8 cellular contexts compared by ENCODE assay signal in genomic region chr10:79400567-79401004, GRCh38. TPM values are rescaled to one million over a fixed set of nuclear protein-coding genes. Genes with fewer than 3 reads are reported as not detected.
DNase-seq lines count a peak whose midpoint lies in the region; ATAC-seq and TF ChIP-seq lines count a peak whose summit lies in the region.

No MANE protein-coding gene starts in this region.

- CTCF ChIA-PET in activated CD4-positive, alpha-beta T cell treated with anti-CD3 and anti-CD28 coated beads for 36 hours (lab: Charles Lee): interaction anchor here (0.5 to 1.6 kb wide), 7 partner anchors 11 to 725 kb away, joined by 3 to 6 read pairs (median 4); no protein-coding TSS in a partner anchor

- intact Hi-C loops in left cardiac atrium (cut with DNase I): loop anchor here in 1 of 2 donors (5.0 kb wide), 1 partner anchor 42 kb away; no protein-coding TSS in a partner anchor
- intact Hi-C loops in activated CD4-positive, alpha-beta T cell treated with anti-CD3 and anti-CD28 coated beads for 36 hours (cut with DNase I, micrococcal nuclease): loop anchor here in 1 of 2 experiments (1.0 kb wide), 2 partner anchors 67 to 87 kb away; no protein-coding TSS in a partner anchor
- intact Hi-C loops in upper lobe of right lung (cut with DNase I): no loop called here
- intact Hi-C loops in lower leg skin (cut with DNase I; ENCODE audit: low total_unique reads): no loop called here

- peak; percentile 57 to 76 for DNase-seq in cardiac muscle cell (ENCODE audit: low read depth in 1 of 2, low spot score in 1 of 2)
- no peak for DNase-seq in left cardiac atrium
- DNase-seq in HT-29 (ENCODE audit: low spot score): peak; percentile 51
- peak; percentile 82 for DNase-seq in activated CD4-positive, alpha-beta T cell treated with anti-CD3 and anti-CD28 coated beads for 36 hours
- peak; percentile 18 to 48 for DNase-seq in dermis microvascular lymphatic vessel endothelial cell (ENCODE audit: low read depth in 2 of 2)
- DNase-seq in natural killer cell treated with Interleukin-12 subunit alpha and Interleukin-12 subunit beta and Interleukin-15 and Interleukin-18, amount 100 ng/mL, for 72 hours (ENCODE audit: low spot score): no peak
- DNase-seq in upper lobe of right lung: peak; percentile 79
- no peak for DNase-seq in lower leg skin (ENCODE audit: low spot score in 2 of 2)

- no peak overlapping the region for H3K27ac Mint-ChIP-seq in activated CD4-positive, alpha-beta T cell treated with anti-CD3 and anti-CD28 coated beads for 36 hours
- no peak overlapping the region for H3K27ac Mint-ChIP-seq in natural killer cell treated with Interleukin-12 subunit alpha and Interleukin-12 subunit beta and Interleukin-15 and Interleukin-18, amount 100 ng/mL, for 72 hours

- ATAC-seq in left cardiac atrium (no peak), upper lobe of right lung (peak; percentile 50)
- ATAC-seq in activated CD4-positive, alpha-beta T cell treated with anti-CD3 and anti-CD28 coated beads for 36 hours: peak; percentile 78
- peak; percentile 44 to 69 for ATAC-seq in natural killer cell treated with Interleukin-12 subunit alpha and Interleukin-12 subunit beta and Interleukin-15 and Interleukin-18, amount 100 ng/mL, for 72 hours

- no peak overlapping the region for H3K4me3 Mint-ChIP-seq in activated CD4-positive, alpha-beta T cell treated with anti-CD3 and anti-CD28 coated beads for 36 hours
- no peak overlapping the region for H3K4me3 Mint-ChIP-seq in natural killer cell treated with Interleukin-12 subunit alpha and Interleukin-12 subunit beta and Interleukin-15 and Interleukin-18, amount 100 ng/mL, for 72 hours

- H3K27me3 ChIP-seq in cardiac muscle cell (no peaks in the 10 kb centered on the region), upper lobe of right lung (no peaks in the 10 kb centered on the region)

- H3K27ac ChIP-seq in cardiac muscle cell (peak overlapping the region; percentile 96), upper lobe of right lung (peak overlapping the region; percentile 58)

- TF ChIP-seq CTCF in cardiac muscle cell (IDR thresholded peaks at IDR 0.05; ENCODE audit: low read depth, low read length): peak; percentile 82
- peak; percentile 72 for TF ChIP-seq CTCF in upper lobe of right lung (IDR thresholded peaks at IDR 0.05)
- TF ChIP-seq CTCF in lower leg skin (IDR thresholded peaks at IDR 0.05): no peak

- H3K36me3 Mint-ChIP-seq in activated CD4-positive, alpha-beta T cell treated with anti-CD3 and anti-CD28 coated beads for 36 hours (ENCODE audit: low read depth): no peaks in the 10 kb centered on the region
- no peaks in the 10 kb centered on the region for H3K36me3 Mint-ChIP-seq in natural killer cell treated with Interleukin-12 subunit alpha and Interleukin-12 subunit beta and Interleukin-15 and Interleukin-18, amount 100 ng/mL, for 72 hours

- 48 to 56% methylated on average over 3 of the region's 3 CpGs for WGBS in lower leg skin, 2 donors

- peaks cover 4% of the 10 kb centered on the region for H3K4me1 Mint-ChIP-seq in activated CD4-positive, alpha-beta T cell treated with anti-CD3 and anti-CD28 coated beads for 36 hours
- peaks cover 0 to 13% of the 10 kb centered on the region in 2 donors for H3K4me1 Mint-ChIP-seq in natural killer cell treated with Interleukin-12 subunit alpha and Interleukin-12 subunit beta and Interleukin-15 and Interleukin-18, amount 100 ng/mL, for 72 hours (ENCODE audit: low read depth in 2 of 2)

- H3K4me1 ChIP-seq in cardiac muscle cell (ENCODE audit: low read depth) (peaks cover 73% of the 10 kb centered on the region), upper lobe of right lung (peaks cover 87% of the 10 kb centered on the region)

- POLR2A ChIA-PET in activated CD4-positive, alpha-beta T cell treated with anti-CD3 and anti-CD28 coated beads for 36 hours (lab: Charles Lee): no interaction called here

- H3K9me3 ChIP-seq in cardiac muscle cell (ENCODE audit: low read depth) (no peaks in the 10 kb centered on the region), upper lobe of right lung (no peaks in the 10 kb centered on the region)

- no peaks in the 10 kb centered on the region for H3K9me3 Mint-ChIP-seq in activated CD4-positive, alpha-beta T cell treated with anti-CD3 and anti-CD28 coated beads for 36 hours (ENCODE audit: low read depth)
- H3K9me3 Mint-ChIP-seq in natural killer cell treated with Interleukin-12 subunit alpha and Interleukin-12 subunit beta and Interleukin-15 and Interleukin-18, amount 100 ng/mL, for 72 hours: no peaks in the 10 kb centered on the region

- TF ChIP-seq POLR2A in lower leg skin (IDR thresholded peaks at IDR 0.05): no peak

- no peak overlapping the region for H3K4me3 ChIP-seq in cardiac muscle cell
- H3K4me3 ChIP-seq in upper lobe of right lung: no peak overlapping the region
- H3K4me3 ChIP-seq in lower leg skin (ENCODE audit: low read depth, poor library complexity, severe bottlenecking): no peak overlapping the region

- H3K36me3 ChIP-seq in cardiac muscle cell: peaks cover 3% of the 10 kb centered on the region
- H3K36me3 ChIP-seq in upper lobe of right lung: no peaks in the 10 kb centered on the region

- H3K27me3 Mint-ChIP-seq in activated CD4-positive, alpha-beta T cell treated with anti-CD3 and anti-CD28 coated beads for 36 hours: peaks cover 2% of the 10 kb centered on the region
- no peaks in the 10 kb centered on the region for H3K27me3 Mint-ChIP-seq in natural killer cell treated with Interleukin-12 subunit alpha and Interleukin-12 subunit beta and Interleukin-15 and Interleukin-18, amount 100 ng/mL, for 72 hours

RNA-seq across cellular contexts. Expression of gene ZCCHC24, which starts 44.8 kb away (rescaled TPM):
- total RNA-seq in cardiac muscle cell (56.5 and 58.0 TPM in 2 replicates), left cardiac atrium (10 to 100 TPM; 52.9 to 56.6 TPM), dermis microvascular lymphatic vessel endothelial cell (2.7 and 4.7 TPM in 2 replicates), upper lobe of right lung (32.4 TPM), lower leg skin (10 to 100 TPM in 3 of 4 donors, 1 to 10 TPM in 1; 9.9 to 16.8 (median 13.1) TPM)
- polyA plus RNA-seq in cardiac muscle cell: 65.4 and 81.5 TPM in 2 replicates
- total RNA-seq in HT-29 (2014; rRNA removed; shearing (Covaris generic)): 0.10 TPM in 1 of 2 replicates, not detected in the other
- total RNA-seq in activated CD4-positive, alpha-beta T cell treated with anti-CD3 and anti-CD28 coated beads for 36 hours: under 1 TPM; 0.53 to 0.75 TPM
- total RNA-seq in natural killer cell treated with Interleukin-12 subunit alpha and Interleukin-12 subunit beta and Interleukin-15 and Interleukin-18, amount 100 ng/mL, for 72 hours: 1 to 10 TPM in 1 of 2 donors, under 1 TPM in 1; 0.73 to 1.3 TPM

RNA-seq across cellular contexts. Expression of gene PPIF, which starts 53.3 kb away (rescaled TPM):
- total RNA-seq in cardiac muscle cell (86.6 and 101 TPM in 2 replicates), left cardiac atrium (100 to 1,000 TPM; 110 to 155 TPM), dermis microvascular lymphatic vessel endothelial cell (12.7 and 22.1 TPM in 2 replicates), upper lobe of right lung (30.7 TPM), lower leg skin (100 to 1,000 TPM in 1 of 4 donors, 10 to 100 TPM in 3; 59.3 to 123 (median 78.3) TPM)
- polyA plus RNA-seq in cardiac muscle cell: 125 and 143 TPM in 2 replicates
- total RNA-seq in HT-29 (2014; rRNA removed; shearing (Covaris generic)): 58.3 and 65.8 TPM in 2 replicates
- 10 to 100 TPM; 92.3 to 96.1 TPM for total RNA-seq in activated CD4-positive, alpha-beta T cell treated with anti-CD3 and anti-CD28 coated beads for 36 hours
- total RNA-seq in natural killer cell treated with Interleukin-12 subunit alpha and Interleukin-12 subunit beta and Interleukin-15 and Interleukin-18, amount 100 ng/mL, for 72 hours: 100 to 1,000 TPM; 266 to 391 TPM

Comparison
In these comparisons a context has a peak if more than half of its experiments do, and no peak if none do; other contexts are left out.
1. DNase-seq: peak in cardiac muscle cell (2 of 2), HT-29 (single experiment), activated CD4-positive, alpha-beta T cell treated with anti-CD3 and anti-CD28 coated beads for 36 hours (single experiment), dermis microvascular lymphatic vessel endothelial cell (2 of 2) and upper lobe of right lung (single experiment); none in left cardiac atrium (single experiment), natural killer cell treated with Interleukin-12 subunit alpha and Interleukin-12 subunit beta and Interleukin-15 and Interleukin-18, amount 100 ng/mL, for 72 hours (single experiment) and lower leg skin (0 of 2).
2. CTCF ChIP-seq: peak in cardiac muscle cell (single experiment) and upper lobe of right lung (single experiment); none in lower leg skin (0 of 3).
3. ATAC-seq: peak in activated CD4-positive, alpha-beta T cell treated with anti-CD3 and anti-CD28 coated beads for 36 hours (single experiment), natural killer cell treated with Interleukin-12 subunit alpha and Interleukin-12 subunit beta and Interleukin-15 and Interleukin-18, amount 100 ng/mL, for 72 hours (2 of 2) and upper lobe of right lung (single experiment); none in left cardiac atrium (0 of 2).